17 cellular contexts compared by ENCODE assay signal in genomic region chr2:467543-467891, GRCh38.
DNase-seq lines count a peak whose midpoint lies in the region; ATAC-seq and TF ChIP-seq lines count a peak whose summit lies in the region.
"Had no signal": no experiment of that assay in that cellular context is flagged by ENCODE, and none has a peak within 500 bp of the region (broad histone marks: within the 10 kb centered on the region; RNA-seq: fewer than 3 reads in every experiment).

No MANE protein-coding gene starts in this region.

- H3K4me3 Mint-ChIP-seq in activated naive CD8-positive, alpha-beta T cell: peak overlapping the region; percentile 13
- no peak overlapping the region for H3K4me3 Mint-ChIP-seq in activated naive CD8-positive, alpha-beta T cell treated with anti-CD3 and anti-CD28 coated beads for 36 hours
- H3K4me3 Mint-ChIP-seq in chondrocyte (ENCODE audit: unreplicated experiment) (peak overlapping the region; percentile 67), naive B cell (peak overlapping the region; percentile 79 to 93 (median 85))

- H3K9me3 ChIP-seq in thoracic aorta (no peaks in the 10 kb centered on the region), heart right ventricle (peaks cover 0 to 4% (median 0%) of the 10 kb centered on the region in 11 donors)
- H3K9me3 ChIP-seq: sigmoid colon had no signal

- no peak for ATAC-seq in naive B cell (ENCODE audit: low read depth in 2 of 2)
- no peak for ATAC-seq in thoracic aorta (ENCODE audit: insufficient number of reproducible peaks, low FRiP score, low read depth)
- ATAC-seq in GM18868 (IDR thresholded peaks at IDR 0.05; ENCODE audit: unreplicated experiment): no peak
- no peak for ATAC-seq in heart right ventricle

- H3K36me3 ChIP-seq in thoracic aorta: no peaks in the 10 kb centered on the region
- H3K36me3 ChIP-seq in heart right ventricle: no peaks in the 10 kb centered on the region
- H3K36me3 ChIP-seq: brain microvascular endothelial cell, sigmoid colon, WERI-Rb-1 had no signal

- intact Hi-C loops in heart right ventricle (cut with DNase I): no loop called here

- peaks cover under 1% of the 10 kb centered on the region for H3K9me3 Mint-ChIP-seq in activated naive CD8-positive, alpha-beta T cell (ENCODE audit: low read depth)
- no peaks in the 10 kb centered on the region for H3K9me3 Mint-ChIP-seq in activated naive CD8-positive, alpha-beta T cell treated with anti-CD3 and anti-CD28 coated beads for 36 hours
- H3K9me3 Mint-ChIP-seq in chondrocyte (ENCODE audit: low read depth) (peaks cover 1% of the 10 kb centered on the region), naive B cell (peaks cover 0 to 10% (median 3%) of the 10 kb centered on the region in 7 donors)

- H3K4me1 Mint-ChIP-seq in activated naive CD8-positive, alpha-beta T cell (ENCODE audit: low read depth): peaks cover 8% of the 10 kb centered on the region
- peaks cover 4% of the 10 kb centered on the region for H3K4me1 Mint-ChIP-seq in activated naive CD8-positive, alpha-beta T cell treated with anti-CD3 and anti-CD28 coated beads for 36 hours
- H3K4me1 Mint-ChIP-seq in chondrocyte (ENCODE audit: low read depth): peaks cover 5% of the 10 kb centered on the region
- peaks cover 22 to 40% (median 36%) of the 10 kb centered on the region in 3 donors for H3K4me1 Mint-ChIP-seq in naive B cell

- H3K27me3 ChIP-seq in thoracic aorta (replicated peaks; ENCODE audit: insufficient read depth): no peaks in the 10 kb centered on the region
- peaks cover 7 to 83% (median 63%) of the 10 kb centered on the region in 7 donors for H3K27me3 ChIP-seq in heart right ventricle

- TF ChIP-seq CTCF in chondrocyte (IDR thresholded peaks at IDR 0.05) (no peak), thoracic aorta (IDR thresholded peaks at IDR 0.05) (no peak), heart right ventricle (IDR thresholded peaks at IDR 0.05) (no peak)

- DNase-seq in activated naive CD8-positive, alpha-beta T cell treated with anti-CD3 and anti-CD28 coated beads for 36 hours: no peak
- DNase-seq in chondrocyte (ENCODE audit: low spot score): no peak
- DNase-seq in naive B cell: no peak
- no peak for DNase-seq in thoracic aorta (ENCODE audit: low spot score)
- DNase-seq in superior temporal gyrus (ENCODE audit: extremely low spot score): no peak
- DNase-seq in heart right ventricle: no peak
- DNase-seq: activated naive CD4-positive, alpha-beta T cell treated with Interleukin-2 at 50 U/mL for 16 hours; brain microvascular endothelial cell; CD4-positive, alpha-beta memory T cell; DND-41; dorsolateral prefrontal cortex; NCI-H446 treated with DMSO at 0.1 percent for 48 hours; sigmoid colon; stimulated activated CD4-positive, alpha-beta T cell treated with anti-CD3 and anti-CD28 coated beads, Interleukin-2, amount 100 ng/mL, for 48 hours; WERI-Rb-1 had no signal

- H3K27ac ChIP-seq in thoracic aorta: no peak overlapping the region
- no peak overlapping the region for H3K27ac ChIP-seq in heart right ventricle
- H3K27ac ChIP-seq: brain microvascular endothelial cell, dorsolateral prefrontal cortex, sigmoid colon, WERI-Rb-1 had no signal

- 36 to 38% methylated on average over 18 of the region's 18 CpGs for WGBS in heart right ventricle, 2 donors

- peaks cover 0 to 9% of the 10 kb centered on the region in 2 donors for H3K4me1 ChIP-seq in thoracic aorta (ENCODE audit: control insufficient read depth in 1 of 2, low read depth in 2 of 2)
- peaks cover 0 to 9% (median 0%) of the 10 kb centered on the region in 9 donors for H3K4me1 ChIP-seq in heart right ventricle

- H3K27ac Mint-ChIP-seq in activated naive CD8-positive, alpha-beta T cell: no peak overlapping the region
- no peak overlapping the region for H3K27ac Mint-ChIP-seq in activated naive CD8-positive, alpha-beta T cell treated with anti-CD3 and anti-CD28 coated beads for 36 hours
- H3K27ac Mint-ChIP-seq in chondrocyte (ENCODE audit: unreplicated experiment): no peak overlapping the region
- H3K27ac Mint-ChIP-seq in naive B cell: peak overlapping the region in 3 of 6 donors; percentile 16 to 89 (median 32)
- H3K27ac Mint-ChIP-seq: CD4-positive, alpha-beta memory T cell had no signal

- H3K27me3 Mint-ChIP-seq in activated naive CD8-positive, alpha-beta T cell: peaks cover 23% of the 10 kb centered on the region
- peaks cover 53% of the 10 kb centered on the region for H3K27me3 Mint-ChIP-seq in activated naive CD8-positive, alpha-beta T cell treated with anti-CD3 and anti-CD28 coated beads for 36 hours
- H3K27me3 Mint-ChIP-seq in chondrocyte (ENCODE audit: low read depth): peaks cover 5% of the 10 kb centered on the region
- peaks cover 0 to 26% (median 23%) of the 10 kb centered on the region in 3 donors for H3K27me3 Mint-ChIP-seq in naive B cell

- H3K36me3 Mint-ChIP-seq in activated naive CD8-positive, alpha-beta T cell: peaks cover 2% of the 10 kb centered on the region
- H3K36me3 Mint-ChIP-seq in activated naive CD8-positive, alpha-beta T cell treated with anti-CD3 and anti-CD28 coated beads for 36 hours: no peaks in the 10 kb centered on the region
- no peaks in the 10 kb centered on the region for H3K36me3 Mint-ChIP-seq in chondrocyte (ENCODE audit: low read depth)
- peaks cover 0 to under 1% of the 10 kb centered on the region in 2 donors for H3K36me3 Mint-ChIP-seq in naive B cell
- H3K36me3 Mint-ChIP-seq: CD4-positive, alpha-beta memory T cell had no signal

- peak overlapping the region; percentile 33 for H3K4me3 ChIP-seq in thoracic aorta
- H3K4me3 ChIP-seq in heart right ventricle: no peak overlapping the region
